In the genomic region with DNA sequence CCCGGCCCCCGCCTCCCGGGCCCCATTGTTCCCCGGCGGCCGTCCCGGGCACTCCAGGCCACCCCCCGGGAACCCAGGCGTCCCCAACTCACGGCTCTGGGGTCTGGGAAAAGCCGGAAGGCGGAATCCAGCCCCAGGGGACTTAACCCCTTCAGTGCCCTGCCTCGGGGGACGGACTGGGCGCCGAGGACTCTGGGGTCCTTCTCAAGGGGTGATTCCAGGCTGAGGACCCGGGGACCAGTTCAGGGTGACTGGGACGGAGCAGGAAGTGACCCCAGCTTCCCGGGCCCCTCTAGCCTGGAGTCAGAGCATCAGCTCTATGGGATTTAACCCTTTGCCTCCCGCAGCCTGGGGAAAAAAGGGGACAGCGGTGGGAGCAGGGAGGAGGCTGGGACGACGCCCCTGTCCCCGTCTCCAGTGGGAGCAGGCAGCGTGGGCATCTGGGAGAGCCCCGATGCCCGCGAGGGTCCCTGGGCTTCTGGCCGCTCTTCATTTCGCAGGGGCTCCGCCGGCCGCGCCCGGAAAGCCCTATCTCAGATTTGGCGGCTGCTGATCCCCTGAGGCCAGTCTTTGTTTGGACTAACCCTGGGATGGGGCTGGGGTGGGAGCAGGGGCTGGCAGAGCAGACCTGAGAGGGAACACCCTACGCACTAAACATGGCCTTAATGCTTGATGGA, we compare ENCODE assay signal across 8 cellular contexts. TPM values are rescaled to one million over a fixed set of nuclear protein-coding genes. Genes with fewer than 3 reads are reported as not detected.
A peak's percentile ranks its signal among the peaks of the same experiment; 100 is the strongest.
DNase-seq lines count a peak whose midpoint lies in the region; ATAC-seq, FAIRE-seq and TF ChIP-seq lines count a peak whose summit lies in the region.

A gene (minus strand): TSS at position 270 of the 677 bp plus-strand sequence. CDS start 2,723 bp downstream, outside the sequence.

- H3K9me2 ChIP-seq in SK-N-SH, result no peaks in the 10 kb centered on the region

- CTCF ChIA-PET in SK-N-SH (lab: Yijun Ruan, JAX), result interaction anchor here (0.6 to 2.0 kb wide), 4 partner anchors 19 to 88 kb away, joined by 3 to 19 read pairs (median 4); no protein-coding TSS in a partner anchor

- H3K36me3 ChIP-seq in SK-N-SH (replicated peaks in 1 of 2; ENCODE audit: control insufficient read depth in 1 of 2, insufficient read depth in 2 of 2, low read length in 1 of 2) (peaks cover 0 to 28% of the 10 kb centered on the region in 2 experiments), kidney (ENCODE audit: control insufficient read depth in 1 of 2, insufficient read depth in 2 of 2, low read length in 2 of 2) (peaks cover 5 to 9% of the 10 kb centered on the region in 2 donors), skeletal muscle tissue (ENCODE audit: control insufficient read depth in 3 of 3, insufficient read depth in 3 of 3, low read length in 3 of 3) (peaks cover 8 to 22% (median 15%) of the 10 kb centered on the region in 3 donors)

- ATAC-seq in HG03135 (IDR thresholded peaks at IDR 0.05; ENCODE audit: unreplicated experiment), result no peak

- no peak for FAIRE-seq in kidney (lab: Jason Lieb, UNC)

- TF ChIP-seq CTCF in SK-N-SH (IDR thresholded peaks at IDR 0.05), result no peak
- no peak for TF ChIP-seq CTCF in choroid plexus epithelial cell (conservative IDR thresholded peaks at IDR 0.05; ENCODE audit: low read depth, low read length)
- no peak for TF ChIP-seq CTCF in kidney (IDR thresholded peaks at IDR 0.05; ENCODE audit: borderline replicate concordance, extremely low read depth, insufficient read depth)

- POLR2A ChIA-PET in SK-N-SH (lab: Yijun Ruan, JAX), result interaction anchor here (0.6 to 4.1 kb wide), 7 partner anchors 12 to 89 kb away, joined by 3 to 128 read pairs (median 5); no protein-coding TSS in a partner anchor

- H3K27me3 ChIP-seq in SK-N-SH (ENCODE audit: insufficient read depth) (no peaks in the 10 kb centered on the region), skeletal muscle tissue (ENCODE audit: control insufficient read depth in 3 of 3, insufficient read depth in 3 of 3, low read length in 3 of 3) (no peaks in the 10 kb centered on the region)

- TF ChIP-seq RAD21 in Ishikawa (IDR thresholded peaks at IDR 0.05; ENCODE audit: low read depth) (no peak), SK-N-SH (IDR thresholded peaks at IDR 0.05; ENCODE audit: low read length) (no peak)

- TF ChIP-seq EP300 in Ishikawa (IDR thresholded peaks at IDR 0.05; ENCODE audit: borderline replicate concordance) (no peak), SK-N-SH (IDR thresholded peaks at IDR 0.05; ENCODE audit: borderline replicate concordance in 1 of 2, low read depth in 1 of 2, low read length in 1 of 2) (no peak)

- H3K9me3 ChIP-seq in SK-N-SH (no peaks in the 10 kb centered on the region), kidney (ENCODE audit: control insufficient read depth in 1 of 2, low read length in 2 of 2) (no peaks in the 10 kb centered on the region), skeletal muscle tissue (ENCODE audit: control insufficient read depth in 3 of 3, low read length in 3 of 3) (no peaks in the 10 kb centered on the region)

- H3F3A ChIP-seq in SK-N-SH (replicated peaks; ENCODE audit: insufficient read depth), result no peaks in the 10 kb centered on the region

- peaks cover 44% of the 10 kb centered on the region for H3K79me2 ChIP-seq in SK-N-SH (ENCODE audit: insufficient read depth)

- WGBS in SK-N-SH (ENCODE audit: low lambda C conversion rate), result 6% methylated on average over 17 of the region's 37 CpGs

- no peaks in the 10 kb centered on the region for H4K20me1 ChIP-seq in SK-N-SH (ENCODE audit: insufficient read depth)

- H3K4me2 ChIP-seq in SK-N-SH, result peak within 1 kb of the TSS; percentile 100

- DNase-seq in DMS114 treated with DMSO at 0.1 percent for 48 hours (lab: John Stamatoyannopoulos, UW; ENCODE audit: unreplicated experiment), result peak; percentile 36
- peak; percentile 97 for DNase-seq in SK-N-SH
- peak; percentile 72 for DNase-seq in choroid plexus epithelial cell (ENCODE audit: low read depth)
- peak; percentile 91 for DNase-seq in kidney
- DNase-seq in activated CD4-positive, CD25-positive, alpha-beta regulatory T cell (lab: John Stamatoyannopoulos, UW), result no peak

- H2AFZ ChIP-seq in SK-N-SH (ENCODE audit: low read depth), result peak within 1 kb of the TSS; percentile 98

- peaks cover 6 to 17% of the 10 kb centered on the region in 2 experiments; a peak in 2 of 4 replicates for H3K4me1 ChIP-seq in SK-N-SH (ENCODE audit: control insufficient read depth in 1 of 2, insufficient read depth in 2 of 2, low read depth in 1 of 2, low read length in 1 of 2)
- peaks cover 0 to 6% of the 10 kb centered on the region in 2 donors for H3K4me1 ChIP-seq in kidney (ENCODE audit: control insufficient read depth in 1 of 2, insufficient read depth in 1 of 2, low read depth in 1 of 2, low read length in 2 of 2)
- peaks cover 21 to 27% (median 21%) of the 10 kb centered on the region in 3 donors for H3K4me1 ChIP-seq in skeletal muscle tissue (ENCODE audit: control insufficient read depth in 3 of 3, insufficient read depth in 3 of 3, low read length in 3 of 3)

- peak within 1 kb of the TSS; percentile 82 to 86 for H3K4me3 ChIP-seq in SK-N-SH (ENCODE audit: low read depth in 2 of 2, low read length in 1 of 2)
- H3K4me3 ChIP-seq in choroid plexus epithelial cell (ENCODE audit: low read depth, low read length), result peak within 1 kb of the TSS; percentile 97
- H3K4me3 ChIP-seq in kidney (ENCODE audit: low read length in 2 of 2), result peak within 1 kb of the TSS; percentile 88 to 91
- H3K4me3 ChIP-seq in skeletal muscle tissue (ENCODE audit: low read length in 3 of 3), result peak within 1 kb of the TSS; percentile 89 to 95 (median 94)

- intact Hi-C loops in kidney (cut with DNase I), result no loop called here

- H3K9ac ChIP-seq in SK-N-SH (peak within 1 kb of the TSS; percentile 96), kidney (ENCODE audit: low read length in 2 of 2) (peak within 1 kb of the TSS; percentile 85 to 91), skeletal muscle tissue (ENCODE audit: low read depth in 1 of 3, low read length in 3 of 3) (peak within 1 kb of the TSS; percentile 90 to 96 (median 93))

- H3K27ac ChIP-seq in SK-N-SH (ENCODE audit: low read depth in 2 of 2, low read length in 1 of 2) (peak within 1 kb of the TSS; percentile 63 to 92), kidney (ENCODE audit: low read depth in 2 of 2, low read length in 2 of 2) (peak within 1 kb of the TSS; percentile 54 to 67), skeletal muscle tissue (ENCODE audit: low read depth, low read length) (peak within 1 kb of the TSS; percentile 75)

TF ChIP-seq in Ishikawa, 13 proteins besides CTCF, POLR2A, EP300 and RAD21:
- TF ChIP-seq TAF1 (IDR thresholded peaks at IDR 0.05; ENCODE audit: low read depth), result peak; percentile 93
- TF ChIP-seq, protein P1, sequence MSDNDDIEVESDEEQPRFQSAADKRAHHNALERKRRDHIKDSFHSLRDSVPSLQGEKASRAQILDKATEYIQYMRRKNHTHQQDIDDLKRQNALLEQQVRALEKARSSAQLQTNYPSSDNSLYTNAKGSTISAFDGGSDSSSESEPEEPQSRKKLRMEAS (IDR thresholded peaks at IDR 0.05), result peak; percentile 56
- 0 out of 2 replicates have a peak, but pooled peaks have one; percentile 3 for TF ChIP-seq CEBPB (IDR thresholded peaks at IDR 0.05)
- peak; percentile 76; the same call in 1 of the 2 replicates for TF ChIP-seq ZBTB7A (IDR thresholded peaks at IDR 0.05; ENCODE audit: low read depth)
- TF ChIP-seq CREB1 (IDR thresholded peaks at IDR 0.05; ENCODE audit: low read depth), result no peak
- TF ChIP-seq TEAD4 (IDR thresholded peaks at IDR 0.05), result no peak
- TF ChIP-seq EGR1 (IDR thresholded peaks at IDR 0.05), result no peak

TF ChIP-seq in SK-N-SH, 30 proteins besides CTCF, POLR2A, EP300 and RAD21 (continues in another document):
- TF ChIP-seq RXRA (IDR thresholded peaks at IDR 0.05; ENCODE audit: borderline replicate concordance, low read depth) (no peak), NFIC (IDR thresholded peaks at IDR 0.05; ENCODE audit: borderline replicate concordance) (no peak), RFX5 (IDR thresholded peaks at IDR 0.05; ENCODE audit: low read length) (no peak), NRF1 (IDR thresholded peaks at IDR 0.05; ENCODE audit: low read depth, low read length) (no peak)
- TF ChIP-seq, protein P2, sequence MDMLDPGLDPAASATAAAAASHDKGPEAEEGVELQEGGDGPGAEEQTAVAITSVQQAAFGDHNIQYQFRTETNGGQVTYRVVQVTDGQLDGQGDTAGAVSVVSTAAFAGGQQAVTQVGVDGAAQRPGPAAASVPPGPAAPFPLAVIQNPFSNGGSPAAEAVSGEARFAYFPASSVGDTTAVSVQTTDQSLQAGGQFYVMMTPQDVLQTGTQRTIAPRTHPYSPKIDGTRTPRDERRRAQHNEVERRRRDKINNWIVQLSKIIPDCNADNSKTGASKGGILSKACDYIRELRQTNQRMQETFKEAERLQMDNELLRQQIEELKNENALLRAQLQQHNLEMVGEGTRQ (IDR thresholded peaks at IDR 0.05; ENCODE audit: borderline replicate concordance, low read depth, low read length), result no peak
- TF ChIP-seq, protein P3, sequence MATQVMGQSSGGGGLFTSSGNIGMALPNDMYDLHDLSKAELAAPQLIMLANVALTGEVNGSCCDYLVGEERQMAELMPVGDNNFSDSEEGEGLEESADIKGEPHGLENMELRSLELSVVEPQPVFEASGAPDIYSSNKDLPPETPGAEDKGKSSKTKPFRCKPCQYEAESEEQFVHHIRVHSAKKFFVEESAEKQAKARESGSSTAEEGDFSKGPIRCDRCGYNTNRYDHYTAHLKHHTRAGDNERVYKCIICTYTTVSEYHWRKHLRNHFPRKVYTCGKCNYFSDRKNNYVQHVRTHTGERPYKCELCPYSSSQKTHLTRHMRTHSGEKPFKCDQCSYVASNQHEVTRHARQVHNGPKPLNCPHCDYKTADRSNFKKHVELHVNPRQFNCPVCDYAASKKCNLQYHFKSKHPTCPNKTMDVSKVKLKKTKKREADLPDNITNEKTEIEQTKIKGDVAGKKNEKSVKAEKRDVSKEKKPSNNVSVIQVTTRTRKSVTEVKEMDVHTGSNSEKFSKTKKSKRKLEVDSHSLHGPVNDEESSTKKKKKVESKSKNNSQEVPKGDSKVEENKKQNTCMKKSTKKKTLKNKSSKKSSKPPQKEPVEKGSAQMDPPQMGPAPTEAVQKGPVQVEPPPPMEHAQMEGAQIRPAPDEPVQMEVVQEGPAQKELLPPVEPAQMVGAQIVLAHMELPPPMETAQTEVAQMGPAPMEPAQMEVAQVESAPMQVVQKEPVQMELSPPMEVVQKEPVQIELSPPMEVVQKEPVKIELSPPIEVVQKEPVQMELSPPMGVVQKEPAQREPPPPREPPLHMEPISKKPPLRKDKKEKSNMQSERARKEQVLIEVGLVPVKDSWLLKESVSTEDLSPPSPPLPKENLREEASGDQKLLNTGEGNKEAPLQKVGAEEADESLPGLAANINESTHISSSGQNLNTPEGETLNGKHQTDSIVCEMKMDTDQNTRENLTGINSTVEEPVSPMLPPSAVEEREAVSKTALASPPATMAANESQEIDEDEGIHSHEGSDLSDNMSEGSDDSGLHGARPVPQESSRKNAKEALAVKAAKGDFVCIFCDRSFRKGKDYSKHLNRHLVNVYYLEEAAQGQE (IDR thresholded peaks at IDR 0.05; ENCODE audit: low read depth, low read length), result 0 out of 2 replicates have a peak, but pooled peaks have one; percentile 6

RNA-seq across cellular contexts. Expression of the gene that starts here (rescaled TPM):
- polyA plus RNA-seq in SK-N-SH (2012; rRNA removed) (4.7 and 5.1 TPM in 2 replicates), kidney (ENCODE audit: insufficient read depth, low read depth, low replicate concordance) (8.1 TPM)
- 3.3 and 4.3 TPM in 2 replicates for polyA plus RNA-seq in SK-N-SH (2012; cell fraction: cytosol; rRNA removed)
- polyA plus RNA-seq in SK-N-SH (2012; cell fraction: nucleus; rRNA removed), result 9.0 TPM in 2 replicates
- total RNA-seq in kidney (19.8 TPM), skeletal muscle tissue (5.7 TPM)

Comparison
In these comparisons a context has a peak if more than half of its experiments do, and no peak if none do; other contexts are left out.
1. DNase-seq: peak in DMS114 treated with DMSO at 0.1 percent for 48 hours (single experiment), SK-N-SH (single experiment), choroid plexus epithelial cell (single experiment) and kidney (single experiment); none in activated CD4-positive, CD25-positive, alpha-beta regulatory T cell (0 of 4).
2. Peak in every context shown above with its lines, with median percentiles within 50 percentile points of each other: H3K27ac ChIP-seq, H3K4me3 ChIP-seq and H3K9ac ChIP-seq.